1 cellular context compared by ENCODE assay signal in the genomic region with DNA sequence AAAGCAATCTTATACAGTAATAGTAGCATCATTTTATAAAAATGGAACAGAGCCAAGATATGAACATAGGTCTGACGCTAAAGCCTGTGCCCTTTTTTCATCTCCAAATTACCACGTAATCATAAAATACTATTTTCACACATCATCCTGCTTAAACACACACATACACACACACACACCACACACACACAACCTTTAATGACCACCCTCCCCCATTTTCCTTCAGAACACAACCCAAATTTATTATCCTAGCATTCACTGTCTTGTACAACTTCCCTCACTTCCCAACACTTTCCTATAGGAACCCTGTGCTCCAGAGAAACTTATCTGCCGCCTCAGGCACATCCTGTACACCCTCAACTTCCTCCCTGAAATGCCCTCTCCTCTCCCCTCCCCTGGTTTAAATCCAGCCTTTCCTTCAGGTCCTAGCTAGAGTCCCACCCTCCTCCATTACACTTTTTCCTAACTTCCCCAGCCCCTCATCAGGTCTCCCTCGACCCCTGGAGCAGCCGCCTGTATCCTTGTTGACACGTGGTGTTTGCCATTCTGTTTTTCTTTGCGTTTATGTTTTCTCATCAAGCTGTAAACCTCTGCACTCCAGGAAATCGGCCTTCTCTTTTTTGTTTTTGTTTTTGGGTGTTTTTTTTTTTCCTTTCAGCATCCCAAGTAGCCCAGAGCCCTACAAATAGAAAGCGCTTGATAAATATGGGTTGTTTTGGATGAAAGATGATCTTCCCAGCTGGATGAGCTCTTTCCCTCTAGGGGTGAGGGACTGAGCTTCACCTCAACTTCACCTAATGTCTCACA.
TF ChIP-seq lines count a peak whose summit lies in the region.

No MANE protein-coding gene starts in this region.

TF ChIP-seq in WTC11, 78 proteins besides CTCF, POLR2A, EP300 and RAD21 (continued from another document):
- TF ChIP-seq, protein P1, sequence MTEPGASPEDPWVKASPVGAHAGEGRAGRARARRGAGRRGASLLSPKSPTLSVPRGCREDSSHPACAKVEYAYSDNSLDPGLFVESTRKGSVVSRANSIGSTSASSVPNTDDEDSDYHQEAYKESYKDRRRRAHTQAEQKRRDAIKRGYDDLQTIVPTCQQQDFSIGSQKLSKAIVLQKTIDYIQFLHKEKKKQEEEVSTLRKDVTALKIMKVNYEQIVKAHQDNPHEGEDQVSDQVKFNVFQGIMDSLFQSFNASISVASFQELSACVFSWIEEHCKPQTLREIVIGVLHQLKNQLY (CRISPR knock-in tag; IDR thresholded peaks at IDR 0.05): no peak
